In genomic region chr13:113834496-113835200, GRCh38 we compare ENCODE assay signal across 1 cellular context.
TF ChIP-seq lines count a peak whose summit lies in the region.

No MANE protein-coding gene starts in this region.

TF ChIP-seq in HepG2, 621 proteins besides CTCF, POLR2A, EP300 and RAD21:
- TF ChIP-seq ZNF614 (CRISPR knock-in tag; IDR thresholded peaks at IDR 0.05; ENCODE audit: borderline replicate concordance) (no peak), NFRKB (IDR thresholded peaks at IDR 0.05) (no peak), PRMT3 (CRISPR knock-in tag; IDR thresholded peaks at IDR 0.05; ENCODE audit: borderline replicate concordance, low read depth) (no peak), SMAD9 (CRISPR knock-in tag; IDR thresholded peaks at IDR 0.05) (no peak), RBFOX2 (IDR thresholded peaks at IDR 0.05; ENCODE audit: low read depth, low read length) (no peak), IKZF1 (IDR thresholded peaks at IDR 0.05) (no peak), ZNF644 (CRISPR knock-in tag; IDR thresholded peaks at IDR 0.05; ENCODE audit: low read depth) (no peak), ELF1 (CRISPR knock-in tag; IDR thresholded peaks at IDR 0.05) (no peak), MAFF (IDR thresholded peaks at IDR 0.05; ENCODE audit: low read depth, low read length) (no peak), DZIP1 (CRISPR knock-in tag; IDR thresholded peaks at IDR 0.05) (no peak), ZNF256 (CRISPR knock-in tag; conservative IDR thresholded peaks at IDR 0.05) (no peak), SP2 (CRISPR knock-in tag; IDR thresholded peaks at IDR 0.05) (no peak), ZNF253 (CRISPR knock-in tag; IDR thresholded peaks at IDR 0.05; ENCODE audit: borderline replicate concordance) (no peak), HNRNPK (IDR thresholded peaks at IDR 0.05; ENCODE audit: low read depth, low read length, poor library complexity, severe bottlenecking) (no peak), SP1 (IDR thresholded peaks at IDR 0.05) (no peak), SP1 (CRISPR knock-in tag; IDR thresholded peaks at IDR 0.05) (no peak)
TF ChIP-seq in HepG2: peak in this region for 0.
